Comparison of ENCODE assay signal across 1 cellular context in genomic region chr2:27771548-27772335, GRCh38.
TF ChIP-seq lines count a peak whose summit lies in the region.

Gene MRPL33 (plus strand): TSS chr2:27771719. CDS start chr2:27771778, 59 bp downstream.

TF ChIP-seq in K562, 482 proteins besides CTCF, POLR2A, EP300 and RAD21 (continued from another document and continues in another):
- TF ChIP-seq HDAC2 (IDR thresholded peaks at IDR 0.05) (peak; percentile 81), FIP1L1 (IDR thresholded peaks at IDR 0.05; ENCODE audit: low read depth, low read length, poor library complexity, severe bottlenecking) (no peak), FOXK2 (conservative IDR thresholded peaks at IDR 0.05 in 1 of 2, IDR thresholded peaks at IDR 0.05 in 1 of 2; ENCODE audit: low read depth in 2 of 2) (peak; percentile 67 to 80; a peak in 3 of 4 replicates), GATAD2B (IDR thresholded peaks at IDR 0.05; ENCODE audit: borderline replicate concordance) (no peak), ZHX1 (conservative IDR thresholded peaks at IDR 0.05; ENCODE audit: low read length) (0 out of 2 replicates have a peak, but pooled peaks have one; percentile 34), ELK3 (CRISPR knock-in tag; IDR thresholded peaks at IDR 0.05) (no peak), CGGBP1 (CRISPR knock-in tag; IDR thresholded peaks at IDR 0.05) (no peak), MBD1 (CRISPR knock-in tag; IDR thresholded peaks at IDR 0.05) (no peak), ERF (CRISPR knock-in tag; IDR thresholded peaks at IDR 0.05) (peak; percentile 87; the same call in 1 of the 2 replicates), NELFE (IDR thresholded peaks at IDR 0.05; ENCODE audit: insufficient read depth, insufficient read length) (no peak), C11orf30 (IDR thresholded peaks at IDR 0.05; ENCODE audit: low read depth) (peak; percentile 90), ZKSCAN1 (IDR thresholded peaks at IDR 0.05; ENCODE audit: low read depth, low read length) (no peak), CBX8 (IDR thresholded peaks at IDR 0.05; ENCODE audit: borderline replicate concordance, extremely low read depth, low read depth, low read length, poor library complexity, severe bottlenecking) (no peak), TFAM (CRISPR knock-in tag; conservative IDR thresholded peaks at IDR 0.05) (no peak), ZZZ3 (IDR thresholded peaks at IDR 0.05) (no peak), NR3C1 (CRISPR knock-in tag; IDR thresholded peaks at IDR 0.05) (no peak), SMC3 (conservative IDR thresholded peaks at IDR 0.05; ENCODE audit: insufficient read depth, low read depth, low read length) (no peak), PRPF4 (IDR thresholded peaks at IDR 0.05; ENCODE audit: insufficient read depth, low read depth, low read length, poor library complexity, severe bottlenecking) (no peak), ZNF561 (CRISPR knock-in tag; conservative IDR thresholded peaks at IDR 0.05) (peak; percentile 65; the same call in 1 of the 2 replicates), ATF3 (IDR thresholded peaks at IDR 0.05) (no peak), ATF3 (CRISPR knock-in tag; conservative IDR thresholded peaks at IDR 0.05) (0 out of 2 replicates have a peak, but pooled peaks have one; percentile 22), PPARD (CRISPR knock-in tag; IDR thresholded peaks at IDR 0.05) (no peak), MCM7 (IDR thresholded peaks at IDR 0.05) (no peak), ZNF24 (IDR thresholded peaks at IDR 0.05) (no peak), MXD1 (CRISPR knock-in tag; IDR thresholded peaks at IDR 0.05; ENCODE audit: borderline replicate concordance, poor library complexity, severe bottlenecking) (no peak), FOXJ3 (CRISPR knock-in tag; IDR thresholded peaks at IDR 0.05) (no peak), GABPA (tag; conservative IDR thresholded peaks at IDR 0.05; ENCODE audit: low read depth) (peak; percentile 99), ZNF75A (CRISPR knock-in tag; IDR thresholded peaks at IDR 0.05) (peak; percentile 56; the same call in 1 of the 2 replicates), ESRRA (IDR thresholded peaks at IDR 0.05; ENCODE audit: borderline replicate concordance, low read depth) (peak; percentile 68; the same call in 1 of the 2 replicates), ZBTB33 (CRISPR knock-in tag; IDR thresholded peaks at IDR 0.05) (0 out of 2 replicates have a peak, but pooled peaks have one; percentile 12), ZNF695 (CRISPR knock-in tag; IDR thresholded peaks at IDR 0.05) (no peak), ZNF518B (CRISPR knock-in tag; IDR thresholded peaks at IDR 0.05) (no peak), ILK (tag; IDR thresholded peaks at IDR 0.05; ENCODE audit: borderline replicate concordance, low read depth) (no peak), ZNF583 (CRISPR knock-in tag; IDR thresholded peaks at IDR 0.05) (peak; percentile 81; the same call in 1 of the 2 replicates), SPI1 (IDR thresholded peaks at IDR 0.05; ENCODE audit: borderline replicate concordance, low read depth, low read length) (0 out of 2 replicates have a peak, but pooled peaks have one; percentile 0), SRSF7 (optimal IDR thresholded peaks at IDR 0.05; ENCODE audit: low read depth, low read length) (no peak), ZBTB26 (CRISPR knock-in tag; IDR thresholded peaks at IDR 0.05) (peak; percentile 81; the same call in 1 of the 2 replicates), AFF4 (CRISPR knock-in tag; IDR thresholded peaks at IDR 0.05) (peak; percentile 36; the same call in 1 of the 2 replicates), TEAD4 (IDR thresholded peaks at IDR 0.05; ENCODE audit: low read length) (0 out of 2 replicates have a peak, but pooled peaks have one; percentile 11), TEAD4 (CRISPR knock-in tag; IDR thresholded peaks at IDR 0.05; ENCODE audit: borderline replicate concordance) (no peak)
